ENCODE assay signal across 9 cellular contexts in genomic region chr17:77388384-77389306, GRCh38.
DNase-seq lines count a peak whose midpoint lies in the region; ATAC-seq, FAIRE-seq and TF ChIP-seq lines count a peak whose summit lies in the region.
"Had no signal": no experiment of that assay in that cellular context is flagged by ENCODE, and none has a peak within 500 bp of the region (broad histone marks: within the 10 kb centered on the region; RNA-seq: fewer than 3 reads in every experiment).

No MANE protein-coding gene starts in this region.

- peaks cover 80% of the 10 kb centered on the region for H3K4me1 Mint-ChIP-seq in GM23338
- H3K4me1 Mint-ChIP-seq in activated CD8-positive, alpha-beta T cell treated with anti-CD3 and anti-CD28 coated beads, Interleukin-2, amount 10 ng/mL, durations not matched to agents 7 days and 5 days (ENCODE audit: low read depth): peaks cover 90% of the 10 kb centered on the region
- H3K4me1 Mint-ChIP-seq in stimulated activated effector memory CD8-positive, alpha-beta T cell treated with anti-CD3 and anti-CD28 coated beads, Interleukin-12 subunit alpha, Interleukin-12 subunit beta, amount 100 ng/mL, for 72 hours: peaks cover 84% of the 10 kb centered on the region

- H3K27ac Mint-ChIP-seq in GM23338: peak overlapping the region; percentile 80; the same call in 1 of the 2 replicates
- H3K27ac Mint-ChIP-seq in activated CD8-positive, alpha-beta T cell treated with anti-CD3 and anti-CD28 coated beads, Interleukin-2, amount 10 ng/mL, durations not matched to agents 7 days and 5 days: peak overlapping the region; percentile 95
- peak overlapping the region; percentile 93 for H3K27ac Mint-ChIP-seq in stimulated activated effector memory CD8-positive, alpha-beta T cell treated with anti-CD3 and anti-CD28 coated beads, Interleukin-12 subunit alpha, Interleukin-12 subunit beta, amount 100 ng/mL, for 72 hours

- 0 out of 2 replicates have a peak overlapping the region, but pooled peaks have one; percentile 63 for H3K27ac ChIP-seq in GM23338 (ENCODE audit: low read depth)
- no peak overlapping the region for H3K27ac ChIP-seq in PC-3 (ENCODE audit: low read length)

- no peaks in the 10 kb centered on the region for H3K36me3 ChIP-seq in GM23338 (ENCODE audit: insufficient read depth)
- peaks cover 2% of the 10 kb centered on the region; the same call in 1 of the 2 replicates for H3K36me3 ChIP-seq in PC-3 (ENCODE audit: low read depth, low read length)

- no peaks in the 10 kb centered on the region for H3K9me2 ChIP-seq in GM23338 (ENCODE audit: insufficient read depth)
- H3K9me2 ChIP-seq in PC-3 (replicated peaks; ENCODE audit: low read length): no peaks in the 10 kb centered on the region

- H3F3A ChIP-seq in GM23338 (replicated peaks; ENCODE audit: low read depth): peaks cover 15% of the 10 kb centered on the region; the same call in 1 of the 2 replicates
- no peaks in the 10 kb centered on the region for H3F3A ChIP-seq in PC-3 (ENCODE audit: low read length, unreplicated experiment)

- TF ChIP-seq POLR2A in GM12892 (IDR thresholded peaks at IDR 0.05; ENCODE audit: low read depth, low read length): no peak

- no peak for DNase-seq in GM23338 (ENCODE audit: low spot score)
- no peak for DNase-seq in activated CD8-positive, alpha-beta T cell treated with anti-CD3 and anti-CD28 coated beads, Interleukin-2, amount 10 ng/mL, durations not matched to agents 7 days and 5 days
- DNase-seq in left kidney (ENCODE audit: low read depth, low spot score): peak; percentile 69
- no peak for DNase-seq in stimulated activated effector memory CD8-positive, alpha-beta T cell treated with anti-CD3 and anti-CD28 coated beads, Interleukin-12 subunit alpha, Interleukin-12 subunit beta, amount 100 ng/mL, for 72 hours (ENCODE audit: low spot score in 2 of 2)
- no peak for DNase-seq in frontal cortex (ENCODE audit: low spot score in 2 of 2)
- no peak for DNase-seq in GM12892 (ENCODE audit: insufficient read length)
- DNase-seq in PC-3: no peak
- DNase-seq: posterior cingulate gyrus had no signal

- H3K36me3 Mint-ChIP-seq in GM23338 (ENCODE audit: low read depth): no peaks in the 10 kb centered on the region; the same call in 2 of the 3 replicates
- H3K36me3 Mint-ChIP-seq in activated CD8-positive, alpha-beta T cell treated with anti-CD3 and anti-CD28 coated beads, Interleukin-2, amount 10 ng/mL, durations not matched to agents 7 days and 5 days (ENCODE audit: low read depth): peaks cover 55% of the 10 kb centered on the region
- peaks cover 37% of the 10 kb centered on the region for H3K36me3 Mint-ChIP-seq in stimulated activated effector memory CD8-positive, alpha-beta T cell treated with anti-CD3 and anti-CD28 coated beads, Interleukin-12 subunit alpha, Interleukin-12 subunit beta, amount 100 ng/mL, for 72 hours

- H3K9me3 ChIP-seq in PC-3 (ENCODE audit: low read length): no peaks in the 10 kb centered on the region

- no peak overlapping the region for H3K9ac ChIP-seq in PC-3 (ENCODE audit: low read length)

- H3K4me1 ChIP-seq in GM23338 (ENCODE audit: insufficient read depth) (peaks cover 58% of the 10 kb centered on the region), PC-3 (ENCODE audit: insufficient read depth, low read length) (peaks cover 28% of the 10 kb centered on the region)

- POLR2A ChIA-PET in activated CD8-positive, alpha-beta T cell treated with anti-CD3 and anti-CD28 coated beads, Interleukin-2, amount 10 ng/mL, durations not matched to agents 7 days and 5 days (lab: Charles Lee): interaction anchor here (0.7 to 6.9 kb wide), 8 partner anchors 11 to 114 kb away, joined by 3 to 54 read pairs (median 4); no protein-coding TSS in a partner anchor
- POLR2A ChIA-PET in PC-3 (lab: Charles Lee; ENCODE audit: unreplicated experiment): no interaction called here

- BruUV-seq in PC-3 (replicated peaks; lab: Mats Ljungman, UMichigan): no TSS peak

- no peaks in the 10 kb centered on the region; the same call in 2 of the 3 replicates for H3K9me3 Mint-ChIP-seq in GM23338
- no peaks in the 10 kb centered on the region for H3K9me3 Mint-ChIP-seq in activated CD8-positive, alpha-beta T cell treated with anti-CD3 and anti-CD28 coated beads, Interleukin-2, amount 10 ng/mL, durations not matched to agents 7 days and 5 days (ENCODE audit: insufficient read depth)
- no peaks in the 10 kb centered on the region for H3K9me3 Mint-ChIP-seq in stimulated activated effector memory CD8-positive, alpha-beta T cell treated with anti-CD3 and anti-CD28 coated beads, Interleukin-12 subunit alpha, Interleukin-12 subunit beta, amount 100 ng/mL, for 72 hours

- intact Hi-C loops in PC-3 (cut with micrococcal nuclease): no loop called here

- peak overlapping the region; percentile 55 for H3K4me2 ChIP-seq in GM23338
- H3K4me2 ChIP-seq in PC-3 (ENCODE audit: low read length): no peak overlapping the region

- peaks cover 28% of the 10 kb centered on the region for H3K27me3 Mint-ChIP-seq in GM23338 (ENCODE audit: insufficient read depth, low read depth, poor library complexity)
- H3K27me3 Mint-ChIP-seq in activated CD8-positive, alpha-beta T cell treated with anti-CD3 and anti-CD28 coated beads, Interleukin-2, amount 10 ng/mL, durations not matched to agents 7 days and 5 days (ENCODE audit: low read depth): no peaks in the 10 kb centered on the region

- CTCF ChIA-PET in activated CD8-positive, alpha-beta T cell treated with anti-CD3 and anti-CD28 coated beads, Interleukin-2, amount 10 ng/mL, durations not matched to agents 7 days and 5 days (lab: Charles Lee): interaction anchor here (1.2 to 7.3 kb wide), 12 partner anchors 12 to 106 kb away, joined by 3 to 73 read pairs (median 6); no protein-coding TSS in a partner anchor
- CTCF ChIA-PET in PC-3 (lab: Charles Lee): no interaction called here

- H3K4me3 ChIP-seq in GM23338 (no peak overlapping the region), PC-3 (ENCODE audit: low read length) (no peak overlapping the region)

- no peak for ATAC-seq in GM23338
- ATAC-seq in activated CD8-positive, alpha-beta T cell treated with anti-CD3 and anti-CD28 coated beads, Interleukin-2, amount 10 ng/mL, durations not matched to agents 7 days and 5 days: no peak
- ATAC-seq in stimulated activated effector memory CD8-positive, alpha-beta T cell treated with anti-CD3 and anti-CD28 coated beads, Interleukin-12 subunit alpha, Interleukin-12 subunit beta, amount 100 ng/mL, for 72 hours: no peak
- no peak for ATAC-seq in PC-3
- ATAC-seq in HG02678 (IDR thresholded peaks at IDR 0.05; ENCODE audit: unreplicated experiment): no peak

- no peaks in the 10 kb centered on the region for H3K27me3 ChIP-seq in GM23338 (ENCODE audit: insufficient read depth)
- no peaks in the 10 kb centered on the region for H3K27me3 ChIP-seq in PC-3 (ENCODE audit: low read length)

- FAIRE-seq in frontal cortex (lab: Jason Lieb, UNC) (no peak), GM12892 (lab: Jason Lieb, UNC) (no peak)

- H3K79me2 ChIP-seq in GM23338 (replicated peaks; ENCODE audit: insufficient read depth): peaks cover 91% of the 10 kb centered on the region
- peaks cover 90% of the 10 kb centered on the region for H3K79me2 ChIP-seq in PC-3 (ENCODE audit: low read length)

- H2AFZ ChIP-seq in GM23338 (no peak overlapping the region), PC-3 (ENCODE audit: low read length) (no peak overlapping the region)

- TF ChIP-seq CTCF in GM23338 (conservative IDR thresholded peaks at IDR 0.05; ENCODE audit: low read depth in 2 of 2): no peak
- no peak for TF ChIP-seq CTCF in PC-3 (conservative IDR thresholded peaks at IDR 0.05; ENCODE audit: low read depth, low read length)

- H3K4me3 Mint-ChIP-seq in GM23338: no peak overlapping the region
- H3K4me3 Mint-ChIP-seq in activated CD8-positive, alpha-beta T cell treated with anti-CD3 and anti-CD28 coated beads, Interleukin-2, amount 10 ng/mL, durations not matched to agents 7 days and 5 days: peak overlapping the region; percentile 84
- H3K4me3 Mint-ChIP-seq in stimulated activated effector memory CD8-positive, alpha-beta T cell treated with anti-CD3 and anti-CD28 coated beads, Interleukin-12 subunit alpha, Interleukin-12 subunit beta, amount 100 ng/mL, for 72 hours: peak overlapping the region; percentile 87

- H4K20me1 ChIP-seq in GM23338 (replicated peaks; ENCODE audit: insufficient read depth) (peaks cover 19% of the 10 kb centered on the region), PC-3 (ENCODE audit: low read length) (no peaks in the 10 kb centered on the region; the same call in 1 of the 2 replicates)

TF ChIP-seq in GM23338, 12 proteins besides CTCF, POLR2A, EP300 and RAD21 (continues in another document):
- no peak for TF ChIP-seq EZH2 (IDR thresholded peaks at IDR 0.05; ENCODE audit: low read depth, unreplicated experiment)
- no peak for TF ChIP-seq JUNB (IDR thresholded peaks at IDR 0.05; ENCODE audit: unreplicated experiment)
